Comparison of ENCODE assay signal across 25 cellular contexts in the genomic region with DNA sequence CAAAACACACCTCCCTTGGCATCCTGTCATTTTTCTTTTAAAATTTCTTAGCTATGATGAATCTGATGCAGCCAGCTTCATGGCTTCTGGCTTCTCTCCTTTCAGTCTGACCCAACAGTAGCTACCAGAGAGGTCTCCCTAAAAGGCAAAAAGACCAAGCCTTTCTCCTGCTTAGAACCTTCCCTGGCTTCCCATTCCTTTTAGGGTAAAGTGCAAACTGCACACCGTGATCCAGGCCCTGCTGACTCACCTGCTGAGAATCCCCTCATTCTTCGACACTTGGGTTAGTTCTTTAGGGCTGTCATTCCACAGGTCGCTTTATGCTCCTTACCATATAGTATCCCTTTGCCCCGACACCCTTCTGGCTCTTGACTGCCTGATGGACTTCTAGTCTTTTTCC.
DNase-seq lines count a peak whose midpoint lies in the region; ATAC-seq, FAIRE-seq and TF ChIP-seq lines count a peak whose summit lies in the region.
"Had no signal": no experiment of that assay in that cellular context is flagged by ENCODE, and none has a peak within 500 bp of the region (broad histone marks: within the 10 kb centered on the region; RNA-seq: fewer than 3 reads in every experiment).

No MANE protein-coding gene starts in this region.

- 49 to 59% (median 51%) methylated on average over 4 of the region's 4 CpGs for WGBS in stomach, 5 donors

- H3K4me1 Mint-ChIP-seq in GM23338 = peaks cover 17% of the 10 kb centered on the region
- H3K4me1 Mint-ChIP-seq in activated naive CD4-positive, alpha-beta T cell treated with anti-CD3 and anti-CD28 coated beads, Interleukin-2, amount 10 ng/mL, durations not matched to agents 7 days and 5 days = no peaks in the 10 kb centered on the region
- no peaks in the 10 kb centered on the region for H3K4me1 Mint-ChIP-seq in activated CD4-positive, alpha-beta memory T cell treated with anti-CD3 and anti-CD28 coated beads for 36 hours (ENCODE audit: low read depth)
- H3K4me1 Mint-ChIP-seq: activated CD4-positive, alpha-beta T cell treated with anti-CD3 and anti-CD28 coated beads for 36 hours; activated naive CD4-positive, alpha-beta T cell treated with anti-CD3 and anti-CD28 coated beads, Interleukin-2, amount 50 U/mL, for 24 hours; CD4-positive, CD25-positive, alpha-beta regulatory T cell; T-cell had no signal

- TF ChIP-seq EP300 in stomach (IDR thresholded peaks at IDR 0.05) = peak; percentile 34

- CTCF ChIA-PET in activated naive CD4-positive, alpha-beta T cell treated with anti-CD3 and anti-CD28 coated beads, Interleukin-2, amount 10 ng/mL, durations not matched to agents 7 days and 5 days (lab: Charles Lee) = no interaction called here
- CTCF ChIA-PET in activated CD4-positive, alpha-beta memory T cell treated with anti-CD3 and anti-CD28 coated beads for 36 hours (lab: Charles Lee) = no interaction called here

- ATAC-seq in GM23338 = peak; percentile 38; the same call in 2 of the 3 replicates
- ATAC-seq: activated CD4-positive, alpha-beta T cell treated with anti-CD3 and anti-CD28 coated beads for 36 hours; T-cell had no signal

- peaks cover 2% of the 10 kb centered on the region for H3K27me3 Mint-ChIP-seq in GM23338 (ENCODE audit: insufficient read depth, low read depth, poor library complexity)
- peaks cover 12% of the 10 kb centered on the region for H3K27me3 Mint-ChIP-seq in activated naive CD4-positive, alpha-beta T cell treated with anti-CD3 and anti-CD28 coated beads, Interleukin-2, amount 10 ng/mL, durations not matched to agents 7 days and 5 days
- H3K27me3 Mint-ChIP-seq in activated CD4-positive, alpha-beta memory T cell treated with anti-CD3 and anti-CD28 coated beads for 36 hours = peaks cover 15% of the 10 kb centered on the region

- H4K20me1 ChIP-seq in GM23338 (replicated peaks; ENCODE audit: insufficient read depth) = no peaks in the 10 kb centered on the region

- POLR2A ChIA-PET in activated CD4-positive, alpha-beta memory T cell treated with anti-CD3 and anti-CD28 coated beads for 36 hours (lab: Charles Lee) = no interaction called here

- H3K9me3 ChIP-seq in stomach = peaks cover 0 to 2% (median 1%) of the 10 kb centered on the region in 4 donors
- H3K9me3 ChIP-seq: esophagus squamous epithelium, suprapubic skin had no signal

- H3K36me3 Mint-ChIP-seq in GM23338 (ENCODE audit: low read depth) = no peaks in the 10 kb centered on the region
- no peaks in the 10 kb centered on the region for H3K36me3 Mint-ChIP-seq in activated naive CD4-positive, alpha-beta T cell treated with anti-CD3 and anti-CD28 coated beads, Interleukin-2, amount 10 ng/mL, durations not matched to agents 7 days and 5 days
- no peaks in the 10 kb centered on the region for H3K36me3 Mint-ChIP-seq in activated CD4-positive, alpha-beta memory T cell treated with anti-CD3 and anti-CD28 coated beads for 36 hours
- H3K36me3 Mint-ChIP-seq: activated naive CD4-positive, alpha-beta T cell treated with anti-CD3 and anti-CD28 coated beads, Interleukin-2, amount 50 U/mL, for 24 hours; CD4-positive, CD25-positive, alpha-beta regulatory T cell; T-cell had no signal

- no peak overlapping the region for H3K4me3 ChIP-seq in GM23338
- H3K4me3 ChIP-seq in stomach = no peak overlapping the region
- H3K4me3 ChIP-seq: esophagus squamous epithelium, GM23248, left ventricle myocardium inferior, suprapubic skin had no signal

- H3K36me3 ChIP-seq in GM23338 (ENCODE audit: insufficient read depth) (no peaks in the 10 kb centered on the region), stomach (no peaks in the 10 kb centered on the region)
- H3K36me3 ChIP-seq: esophagus squamous epithelium, left ventricle myocardium inferior, suprapubic skin had no signal

- no peak overlapping the region for H3K27ac Mint-ChIP-seq in GM23338
- H3K27ac Mint-ChIP-seq in activated naive CD4-positive, alpha-beta T cell treated with anti-CD3 and anti-CD28 coated beads, Interleukin-2, amount 10 ng/mL, durations not matched to agents 7 days and 5 days = no peak overlapping the region
- H3K27ac Mint-ChIP-seq in activated CD4-positive, alpha-beta memory T cell treated with anti-CD3 and anti-CD28 coated beads for 36 hours = no peak overlapping the region
- H3K27ac Mint-ChIP-seq: activated CD4-positive, alpha-beta T cell treated with anti-CD3 and anti-CD28 coated beads for 36 hours; activated naive CD4-positive, alpha-beta T cell treated with anti-CD3 and anti-CD28 coated beads, Interleukin-2, amount 50 U/mL, for 24 hours; CD4-positive, CD25-positive, alpha-beta regulatory T cell; nephron; T-cell had no signal

- TF ChIP-seq POLR2A in stomach (IDR thresholded peaks at IDR 0.05) (no peak), GM12892 (IDR thresholded peaks at IDR 0.05; ENCODE audit: low read depth, low read length) (no peak)

- H3K27ac ChIP-seq in GM23338 (ENCODE audit: low read depth) (no peak overlapping the region), stomach (peak overlapping the region in 1 of 5 donors; percentile 16)
- H3K27ac ChIP-seq: esophagus squamous epithelium, GM23248, left ventricle myocardium inferior, parathyroid adenoma, suprapubic skin had no signal

- no peak overlapping the region for H3K4me2 ChIP-seq in GM23338

- no peaks in the 10 kb centered on the region; the same call in none of the 2 replicates for H3K4me1 ChIP-seq in GM23338 (ENCODE audit: insufficient read depth)
- H3K4me1 ChIP-seq in stomach = no peaks in the 10 kb centered on the region
- H3K4me1 ChIP-seq: esophagus squamous epithelium, left ventricle myocardium inferior, parathyroid adenoma, suprapubic skin had no signal

- no peak for TF ChIP-seq CTCF in GM23338 (conservative IDR thresholded peaks at IDR 0.05; ENCODE audit: low read depth in 2 of 2)
- no peak for TF ChIP-seq CTCF in stomach (IDR thresholded peaks at IDR 0.05)

- H3K9me2 ChIP-seq in GM23338 (ENCODE audit: insufficient read depth) = no peaks in the 10 kb centered on the region; the same call in 1 of the 2 replicates

- intact Hi-C loops in stomach (cut with DNase I; ENCODE audit: low total_unique reads) = no loop called here
- intact Hi-C loops in activated CD4-positive, alpha-beta memory T cell treated with anti-CD3 and anti-CD28 coated beads for 36 hours (cut with micrococcal nuclease) = no loop called here

- DNase-seq in GM23338 (ENCODE audit: low spot score) = peak; percentile 14
- peak; percentile 70 for DNase-seq in astrocyte of the hippocampus (ENCODE audit: low read depth, low spot score)
- DNase-seq in iPS-NIHi11 (ENCODE audit: low spot score) = peak; percentile 20
- DNase-seq in stomach = no peak
- DNase-seq in GM12892 (ENCODE audit: insufficient read length) = no peak
- DNase-seq in activated naive CD4-positive, alpha-beta T cell treated with anti-CD3 and anti-CD28 coated beads, Interleukin-2, amount 10 ng/mL, durations not matched to agents 7 days and 5 days = no peak
- no peak for DNase-seq in activated CD4-positive, alpha-beta T cell treated with anti-CD3 and anti-CD28 coated beads, Interleukin-2, amount 50 U/mL, for 48 hours
- no peak for DNase-seq in activated CD4-positive, alpha-beta memory T cell treated with anti-CD3 and anti-CD28 coated beads for 36 hours
- DNase-seq: activated CD4-positive, alpha-beta T cell treated with anti-CD3 and anti-CD28 coated beads for 36 hours; CD4-positive, CD25-positive, alpha-beta regulatory T cell; DMS 273 treated with DMSO at 0.1 percent for 48 hours; effector CD8-positive, alpha-beta T cell; esophagus squamous epithelium; GM23248; Kasumi-1; left ventricle myocardium inferior; NCI-H1930; NCI-H226; SIG-M5; T-cell had no signal

- H3K4me3 Mint-ChIP-seq in GM23338 = no peak overlapping the region
- no peak overlapping the region for H3K4me3 Mint-ChIP-seq in activated naive CD4-positive, alpha-beta T cell treated with anti-CD3 and anti-CD28 coated beads, Interleukin-2, amount 10 ng/mL, durations not matched to agents 7 days and 5 days
- H3K4me3 Mint-ChIP-seq in activated CD4-positive, alpha-beta memory T cell treated with anti-CD3 and anti-CD28 coated beads for 36 hours = no peak overlapping the region
- H3K4me3 Mint-ChIP-seq: activated CD4-positive, alpha-beta T cell treated with anti-CD3 and anti-CD28 coated beads for 36 hours; activated naive CD4-positive, alpha-beta T cell treated with anti-CD3 and anti-CD28 coated beads, Interleukin-2, amount 50 U/mL, for 24 hours; CD4-positive, CD25-positive, alpha-beta regulatory T cell; nephron; T-cell had no signal

- H3K79me2 ChIP-seq in GM23338 (replicated peaks; ENCODE audit: insufficient read depth) = no peaks in the 10 kb centered on the region
- H3K79me2 ChIP-seq: parathyroid adenoma had no signal

- H3F3A ChIP-seq in GM23338 (replicated peaks; ENCODE audit: low read depth) = no peaks in the 10 kb centered on the region

- H2AFZ ChIP-seq in GM23338 = 0 out of 2 replicates have a peak overlapping the region, but pooled peaks have one; percentile 60
- H2AFZ ChIP-seq: GM23248, parathyroid adenoma had no signal

- FAIRE-seq in GM12892 (lab: Jason Lieb, UNC) = no peak
- FAIRE-seq: GM12891 had no signal

- H3K27me3 ChIP-seq in GM23338 (ENCODE audit: insufficient read depth) (no peaks in the 10 kb centered on the region), stomach (peaks cover 0 to 37% (median 6%) of the 10 kb centered on the region in 3 donors)

- H3K9me3 Mint-ChIP-seq in GM23338 = no peaks in the 10 kb centered on the region
- no peaks in the 10 kb centered on the region for H3K9me3 Mint-ChIP-seq in activated naive CD4-positive, alpha-beta T cell treated with anti-CD3 and anti-CD28 coated beads, Interleukin-2, amount 10 ng/mL, durations not matched to agents 7 days and 5 days
- H3K9me3 Mint-ChIP-seq in activated CD4-positive, alpha-beta memory T cell treated with anti-CD3 and anti-CD28 coated beads for 36 hours = no peaks in the 10 kb centered on the region
- H3K9me3 Mint-ChIP-seq: activated naive CD4-positive, alpha-beta T cell treated with anti-CD3 and anti-CD28 coated beads, Interleukin-2, amount 50 U/mL, for 24 hours had no signal

TF ChIP-seq in GM23338, 12 proteins besides CTCF, POLR2A, EP300 and RAD21 (continues in another document):
- no peak for TF ChIP-seq STAT1 (IDR thresholded peaks at IDR 0.05; ENCODE audit: unreplicated experiment)
- TF ChIP-seq NANOG (IDR thresholded peaks at IDR 0.05; ENCODE audit: borderline replicate concordance) = no peak
- TF ChIP-seq ZNF114 (CRISPR knock-in tag; IDR thresholded peaks at IDR 0.05) = no peak
- no peak for TF ChIP-seq JUNB (IDR thresholded peaks at IDR 0.05; ENCODE audit: unreplicated experiment)
- TF ChIP-seq, protein P1, sequence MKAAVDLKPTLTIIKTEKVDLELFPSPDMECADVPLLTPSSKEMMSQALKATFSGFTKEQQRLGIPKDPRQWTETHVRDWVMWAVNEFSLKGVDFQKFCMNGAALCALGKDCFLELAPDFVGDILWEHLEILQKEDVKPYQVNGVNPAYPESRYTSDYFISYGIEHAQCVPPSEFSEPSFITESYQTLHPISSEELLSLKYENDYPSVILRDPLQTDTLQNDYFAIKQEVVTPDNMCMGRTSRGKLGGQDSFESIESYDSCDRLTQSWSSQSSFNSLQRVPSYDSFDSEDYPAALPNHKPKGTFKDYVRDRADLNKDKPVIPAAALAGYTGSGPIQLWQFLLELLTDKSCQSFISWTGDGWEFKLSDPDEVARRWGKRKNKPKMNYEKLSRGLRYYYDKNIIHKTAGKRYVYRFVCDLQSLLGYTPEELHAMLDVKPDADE (IDR thresholded peaks at IDR 0.05) = no peak
- TF ChIP-seq EZH2phosphoT487 (IDR thresholded peaks at IDR 0.05; ENCODE audit: unreplicated experiment) = no peak
- no peak for TF ChIP-seq CREB1 (CRISPR knock-in tag; IDR thresholded peaks at IDR 0.05; ENCODE audit: low read depth)

Comparison
In these comparisons a context has a peak if more than half of its experiments do, and no peak if none do; other contexts are left out.
1. DNase-seq: peak in GM23338 (single experiment), astrocyte of the hippocampus (single experiment) and iPS-NIHi11 (single experiment); none in stomach (single experiment), GM12892 (single experiment), activated naive CD4-positive, alpha-beta T cell treated with anti-CD3 and anti-CD28 coated beads, Interleukin-2, amount 10 ng/mL, durations not matched to agents 7 days and 5 days (single experiment), activated CD4-positive, alpha-beta T cell treated with anti-CD3 and anti-CD28 coated beads, Interleukin-2, amount 50 U/mL, for 48 hours (0 of 2) and activated CD4-positive, alpha-beta memory T cell treated with anti-CD3 and anti-CD28 coated beads for 36 hours (single experiment).